In the genomic region with DNA sequence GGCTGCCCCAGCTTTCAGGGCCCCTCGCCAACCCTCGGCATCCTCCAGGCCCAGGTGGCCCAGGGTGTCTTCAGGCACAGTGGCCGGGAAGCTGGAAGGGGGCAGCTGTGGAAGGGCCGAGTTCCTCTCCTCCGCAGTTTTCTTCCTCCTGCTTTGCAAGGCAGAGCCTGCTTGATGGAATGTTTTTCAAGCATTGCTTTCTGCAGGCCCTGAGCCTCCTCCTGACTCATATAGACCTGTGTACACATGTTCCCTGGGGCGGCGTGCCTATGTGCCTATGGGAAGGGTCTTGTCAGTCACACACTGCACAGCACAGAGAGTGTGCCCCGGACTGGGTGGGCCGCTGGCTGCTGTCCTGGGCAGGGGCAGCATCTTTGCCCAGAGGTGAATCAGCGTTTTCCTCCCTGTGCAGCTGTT, we compare ENCODE assay signal across 26 cellular contexts.
DNase-seq lines count a peak whose midpoint lies in the region; ATAC-seq and TF ChIP-seq lines count a peak whose summit lies in the region.
"Had no signal": no experiment of that assay in that cellular context is flagged by ENCODE, and none has a peak within 500 bp of the region (broad histone marks: within the 10 kb centered on the region; RNA-seq: fewer than 3 reads in every experiment).

No MANE protein-coding gene starts in this region.

- H3K27ac Mint-ChIP-seq in endodermal cell: no peak overlapping the region
- H3K27ac Mint-ChIP-seq: activated naive CD8-positive, alpha-beta T cell treated with anti-CD3 and anti-CD28 coated beads, Interleukin-2, amount 50 U/mL, for 24 hours; activated T-cell treated with anti-CD3 and anti-CD28 coated beads, Interleukin-2, amount 50 U/mL, for 72 hours; memory B cell had no signal

- TF ChIP-seq POLR2A in stomach (IDR thresholded peaks at IDR 0.05): no peak

- TF ChIP-seq CTCF in RWPE2 (IDR thresholded peaks at IDR 0.05; ENCODE audit: poor library complexity, severe bottlenecking) (no peak), endodermal cell (conservative IDR thresholded peaks at IDR 0.05) (no peak), stomach (IDR thresholded peaks at IDR 0.05) (no peak)

- H3K9ac ChIP-seq in endodermal cell (ENCODE audit: extremely low read depth, low read length, poor library complexity, severe bottlenecking): no peak overlapping the region

- H3K4me3 ChIP-seq in RWPE2 (ENCODE audit: severe bottlenecking) (no peak overlapping the region), endodermal cell (ENCODE audit: low read length) (no peak overlapping the region), stomach (no peak overlapping the region)
- H3K4me3 ChIP-seq: heart left ventricle had no signal

- H3K27me3 Mint-ChIP-seq in endodermal cell (ENCODE audit: insufficient read depth): peaks cover 2% of the 10 kb centered on the region
- H3K27me3 Mint-ChIP-seq: activated naive CD8-positive, alpha-beta T cell treated with anti-CD3 and anti-CD28 coated beads, Interleukin-2, amount 50 U/mL, for 24 hours had no signal

- 89 to 95% methylated on average over 8 to 10 of the region's 10 CpGs for WGBS in endodermal cell (ENCODE audit: insufficient coverage in 1 of 2, insufficient read length in 1 of 2), 2 experiments
- WGBS in stomach, 5 donors: 80 to 95% (median 87%) methylated on average over 10 of the region's 10 CpGs

- no peak overlapping the region for H3K4me3 Mint-ChIP-seq in endodermal cell
- H3K4me3 Mint-ChIP-seq: activated naive CD8-positive, alpha-beta T cell treated with anti-CD3 and anti-CD28 coated beads, Interleukin-2, amount 50 U/mL, for 24 hours; activated T-cell treated with anti-CD3 and anti-CD28 coated beads, Interleukin-2, amount 50 U/mL, for 72 hours; CD14-positive monocyte; memory B cell had no signal

- no peak for TF ChIP-seq EP300 in stomach (IDR thresholded peaks at IDR 0.05)

- H3K27ac ChIP-seq in RWPE2 (ENCODE audit: poor library complexity, severe bottlenecking) (no peak overlapping the region), endodermal cell (ENCODE audit: low read depth, low read length) (no peak overlapping the region), stomach (no peak overlapping the region)

- H3K36me3 ChIP-seq in RWPE2 (ENCODE audit: low read depth): no peaks in the 10 kb centered on the region
- no peaks in the 10 kb centered on the region for H3K36me3 ChIP-seq in endodermal cell (ENCODE audit: control insufficient read depth, insufficient read depth, low read length)
- no peaks in the 10 kb centered on the region for H3K36me3 ChIP-seq in stomach
- H3K36me3 ChIP-seq: heart left ventricle had no signal

- DNase-seq in RWPE2 (ENCODE audit: low spot score): no peak
- peak; percentile 31 for DNase-seq in endodermal cell
- peak; percentile 60 for DNase-seq in mesenteric fat pad (ENCODE audit: low spot score)
- DNase-seq in stomach: peak; percentile 23
- no peak for DNase-seq in HUDEP-2 (lab: John Stamatoyannopoulos, UW; ENCODE audit: unreplicated experiment in 76 of 76)
- DNase-seq in SW480 (ENCODE audit: low spot score): no peak
- DNase-seq: activated CD4-positive, alpha-beta T cell treated with anti-CD3 and anti-CD28 coated beads, Interleukin-2, amount 50 U/mL, for 1 hour; activated CD4-positive, CD25-positive, alpha-beta regulatory T cell; activated naive CD4-positive, alpha-beta T cell; activated naive CD8-positive, alpha-beta T cell treated with anti-CD3 and anti-CD28 coated beads, Interleukin-2, amount 50 U/mL, for 24 hours; activated T-cell treated with anti-CD3 and anti-CD28 coated beads, Interleukin-2, amount 50 U/mL, for 72 hours; Caco-2; central memory CD4-positive, alpha-beta T cell; cortex of kidney; DMS53; effector memory CD4-positive, alpha-beta T cell; foreskin fibroblast; heart left ventricle; KBM-7; kidney glomerular epithelial cell; NCI-H1092 treated with DMSO at 0.1 percent for 48 hours; NCI-H1694 treated with DMSO at 0.1 percent for 48 hours; trophoblast cell had no signal

- no peaks in the 10 kb centered on the region for H3K4me1 Mint-ChIP-seq in endodermal cell

- peaks cover 46% of the 10 kb centered on the region for H3K9me3 Mint-ChIP-seq in endodermal cell

- intact Hi-C loops in stomach (cut with DNase I; ENCODE audit: low total_unique reads): no loop called here

- peaks cover 4% of the 10 kb centered on the region for H3K4me1 ChIP-seq in RWPE2 (ENCODE audit: insufficient read depth, poor library complexity, severe bottlenecking)
- no peaks in the 10 kb centered on the region for H3K4me1 ChIP-seq in endodermal cell (ENCODE audit: control insufficient read depth, insufficient read depth, low read length)
- H3K4me1 ChIP-seq in stomach: peaks cover 0 to 11% (median 6%) of the 10 kb centered on the region in 4 donors
- H3K4me1 ChIP-seq: Caco-2 had no signal

- peak; percentile 47; the same call in 2 of the 3 replicates for ATAC-seq in RWPE2 (ENCODE audit: low read depth)
- no peak for ATAC-seq in HG03135 (IDR thresholded peaks at IDR 0.05; ENCODE audit: unreplicated experiment)
- ATAC-seq: activated naive CD8-positive, alpha-beta T cell treated with anti-CD3 and anti-CD28 coated beads, Interleukin-2, amount 50 U/mL, for 24 hours; activated T-cell treated with anti-CD3 and anti-CD28 coated beads, Interleukin-2, amount 50 U/mL, for 72 hours had no signal

- no peaks in the 10 kb centered on the region for H3K36me3 Mint-ChIP-seq in endodermal cell (ENCODE audit: low read depth)
- H3K36me3 Mint-ChIP-seq: CD14-positive monocyte, memory B cell had no signal

- H3K27me3 ChIP-seq in RWPE2 (ENCODE audit: insufficient read depth, poor library complexity, severe bottlenecking) (no peaks in the 10 kb centered on the region), endodermal cell (ENCODE audit: control insufficient read depth, insufficient read depth, low read length, poor library complexity, severe bottlenecking) (no peaks in the 10 kb centered on the region), stomach (no peaks in the 10 kb centered on the region)
- H3K27me3 ChIP-seq: heart left ventricle had no signal

- no peaks in the 10 kb centered on the region for H3K9me3 ChIP-seq in RWPE2 (ENCODE audit: severe bottlenecking)
- H3K9me3 ChIP-seq in endodermal cell (ENCODE audit: control insufficient read depth, low read length): peaks cover 16% of the 10 kb centered on the region
- H3K9me3 ChIP-seq in stomach: peaks cover 2 to 21% (median 14%) of the 10 kb centered on the region in 4 donors
- H3K9me3 ChIP-seq: Caco-2 had no signal

Comparison
In these comparisons a context has a peak if more than half of its experiments do, and no peak if none do; other contexts are left out.
1. DNase-seq: peak in endodermal cell (single experiment), mesenteric fat pad (single experiment) and stomach (single experiment); none in RWPE2 (single experiment), HUDEP-2 (0 of 76) and SW480 (single experiment).